ENCODE assay signal across 8 cellular contexts in genomic region chr17:17439971-17440843, GRCh38. TPM values are rescaled to one million over a fixed set of nuclear protein-coding genes. Genes with fewer than 3 reads are reported as not detected.
DNase-seq lines count a peak whose midpoint lies in the region; ATAC-seq and TF ChIP-seq lines count a peak whose summit lies in the region.

No MANE protein-coding gene starts in this region.

- DNase-seq in ELF-1 (ENCODE audit: low read depth, low spot score) (peak; percentile 90), NCI-H1092 treated with DMSO at 0.1 percent for 48 hours (lab: John Stamatoyannopoulos, UW) (peak; percentile 97), SKM-1 (lab: John Stamatoyannopoulos, UW; ENCODE audit: unreplicated experiment) (peak; percentile 47), right atrium auricular region (ENCODE audit: low spot score) (peak; percentile 68)
- DNase-seq in activated naive CD4-positive, alpha-beta T cell treated with anti-CD3 and anti-CD28 coated beads, Interleukin-2, amount 50 U/mL, for 16 hours = peak; percentile 76
- DNase-seq in stimulated activated CD4-positive, alpha-beta T cell treated with anti-CD3 and anti-CD28 coated beads, Interleukin-12 subunit alpha, Interleukin-12 subunit beta, amount 100 ng/mL, for 24 hours (ENCODE audit: low read depth in 2 of 2) = peak; percentile 40 to 77

- H3K27me3 ChIP-seq in right atrium auricular region = no peaks in the 10 kb centered on the region

- ATAC-seq in GM21825 (IDR thresholded peaks at IDR 0.05; ENCODE audit: unreplicated experiment) (no peak), GM21723 (IDR thresholded peaks at IDR 0.05; ENCODE audit: unreplicated experiment) (no peak)

- no peak overlapping the region for H3K4me3 ChIP-seq in right atrium auricular region

- no peaks in the 10 kb centered on the region for H3K36me3 ChIP-seq in right atrium auricular region

- H3K27ac ChIP-seq in right atrium auricular region = no peak overlapping the region

- TF ChIP-seq CTCF in right atrium auricular region (IDR thresholded peaks at IDR 0.05) = peak; percentile 45 to 63

- no peaks in the 10 kb centered on the region for H3K4me1 ChIP-seq in right atrium auricular region

- no peaks in the 10 kb centered on the region for H3K9me3 ChIP-seq in right atrium auricular region

RNA-seq across cellular contexts. Expression of gene MED9, which starts 36.6 kb away (rescaled TPM):
- total RNA-seq in right atrium auricular region = 10 to 100 TPM; 36.7 to 41.0 TPM

RNA-seq across cellular contexts. Expression of gene RASD1, which starts 56.0 kb away (rescaled TPM):
- 100 to 1,000 TPM in 1 of 2 donors, 10 to 100 TPM in 1; 37.9 to 131 TPM for total RNA-seq in right atrium auricular region

Comparison
In these comparisons a context has a peak if more than half of its experiments do, and no peak if none do; other contexts are left out.
1. DNase-seq: peak in every context shown above with its lines; median percentile 97 in NCI-H1092 treated with DMSO at 0.1 percent for 48 hours; 90 in ELF-1; 76 in activated naive CD4-positive, alpha-beta T cell treated with anti-CD3 and anti-CD28 coated beads, Interleukin-2, amount 50 U/mL, for 16 hours; 68 in right atrium auricular region; 58 in stimulated activated CD4-positive, alpha-beta T cell treated with anti-CD3 and anti-CD28 coated beads, Interleukin-12 subunit alpha, Interleukin-12 subunit beta, amount 100 ng/mL, for 24 hours; 47 in SKM-1.